In the genomic region with DNA sequence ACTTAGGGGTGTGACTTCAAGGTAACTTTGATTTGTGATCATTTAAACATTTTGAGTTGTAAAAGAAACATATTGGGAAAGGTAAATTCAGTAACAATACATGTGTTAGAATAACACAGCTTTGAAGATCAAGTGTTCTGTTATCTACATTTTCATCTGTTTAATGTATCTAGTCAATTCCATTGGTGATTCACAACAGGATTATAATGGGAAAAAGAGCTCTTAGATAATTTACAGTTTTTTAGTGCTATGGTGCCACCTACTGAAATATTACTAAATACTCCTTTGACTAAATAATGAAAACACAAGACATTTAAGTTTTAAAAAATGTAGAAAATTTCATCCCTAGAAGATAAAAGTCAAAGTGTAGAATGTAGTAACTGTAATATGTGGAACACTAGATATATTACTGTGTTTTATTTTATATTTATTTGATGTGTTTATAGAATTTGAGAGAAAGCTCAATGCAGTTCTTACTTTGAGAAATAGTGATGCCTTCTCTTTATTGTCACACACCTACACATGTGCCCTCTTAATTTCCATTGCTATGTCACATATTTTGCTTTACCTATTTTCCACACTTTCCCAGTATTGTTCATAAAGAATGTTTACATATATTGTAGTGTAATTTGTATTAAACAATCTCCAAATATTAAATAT, we compare ENCODE assay signal across 8 cellular contexts. TPM values are rescaled to one million over a fixed set of nuclear protein-coding genes. Genes with fewer than 3 reads are reported as not detected.
DNase-seq lines count a peak whose midpoint lies in the region; ATAC-seq and TF ChIP-seq lines count a peak whose summit lies in the region.

No MANE protein-coding gene starts in this region.

- peak overlapping the region; percentile 67 for H3K4me3 Mint-ChIP-seq in activated T-helper 1 cell treated with anti-CD3 and anti-CD28 coated beads, Interleukin-12 subunit alpha, Interleukin-12 subunit beta, Interleukin-2, Interleukin-4 antibody, amounts not matched to agents 30 ng/mL and 10 ng/mL and 1 ng/mL, durations not matched to agents 14 hours and 24 hours and 36 hours

- no peaks in the 10 kb centered on the region for H3K9me3 Mint-ChIP-seq in activated T-helper 1 cell treated with anti-CD3 and anti-CD28 coated beads, Interleukin-12 subunit alpha, Interleukin-12 subunit beta, Interleukin-2, Interleukin-4 antibody, amounts not matched to agents 30 ng/mL and 10 ng/mL and 1 ng/mL, durations not matched to agents 14 hours and 24 hours and 36 hours

- no peaks in the 10 kb centered on the region for H3K4me1 ChIP-seq in right lobe of liver

- peak overlapping the region; percentile 50 for H3K27ac Mint-ChIP-seq in activated T-helper 1 cell treated with anti-CD3 and anti-CD28 coated beads, Interleukin-12 subunit alpha, Interleukin-12 subunit beta, Interleukin-2, Interleukin-4 antibody, amounts not matched to agents 30 ng/mL and 10 ng/mL and 1 ng/mL, durations not matched to agents 14 hours and 24 hours and 36 hours

- H3K27ac ChIP-seq in right lobe of liver = no peak overlapping the region

- no peak for TF ChIP-seq POLR2A in right lobe of liver (IDR thresholded peaks at IDR 0.05)

- no peaks in the 10 kb centered on the region for H3K9me3 ChIP-seq in right lobe of liver

- H3K4me1 Mint-ChIP-seq in activated T-helper 1 cell treated with anti-CD3 and anti-CD28 coated beads, Interleukin-12 subunit alpha, Interleukin-12 subunit beta, Interleukin-2, Interleukin-4 antibody, amounts not matched to agents 30 ng/mL and 10 ng/mL and 1 ng/mL, durations not matched to agents 14 hours and 24 hours and 36 hours (ENCODE audit: low read depth) = peaks cover 85% of the 10 kb centered on the region

- no peak overlapping the region for H3K4me3 ChIP-seq in right lobe of liver

- intact Hi-C loops in activated T-helper 1 cell treated with anti-CD3 and anti-CD28 coated beads, Interleukin-12 subunit alpha, Interleukin-12 subunit beta, Interleukin-2, Interleukin-4 antibody, amounts not matched to agents 30 ng/mL and 10 ng/mL and 1 ng/mL, durations not matched to agents 14 hours and 24 hours and 36 hours (cut with micrococcal nuclease) = loop anchor here (1.0 to 10.0 kb wide), 5 partner anchors 34 to 911 kb away; a partner anchor contains a TSS
- intact Hi-C loops in right lobe of liver (cut with DNase I) = no loop called here

- DNase-seq in NCI-H1092 treated with DMSO at 0.1 percent for 48 hours (lab: John Stamatoyannopoulos, UW) = peak; percentile 34
- no peak for DNase-seq in NCI-H1092 (lab: John Stamatoyannopoulos, UW)
- DNase-seq in NAMALWA (ENCODE audit: low spot score) = peak; percentile 68
- no peak for DNase-seq in activated T-helper 1 cell treated with anti-CD3 and anti-CD28 coated beads, Interleukin-12 subunit alpha, Interleukin-12 subunit beta, Interleukin-2, Interleukin-4 antibody, amounts not matched to agents 30 ng/mL and 10 ng/mL and 1 ng/mL, durations not matched to agents 14 hours and 24 hours and 36 hours (ENCODE audit: low spot score)
- no peak for DNase-seq in right lobe of liver
- DNase-seq in iPS-NIHi7 (ENCODE audit: extremely low spot score) = no peak

- H3K36me3 ChIP-seq in right lobe of liver = no peaks in the 10 kb centered on the region

- H3K27me3 Mint-ChIP-seq in activated T-helper 1 cell treated with anti-CD3 and anti-CD28 coated beads, Interleukin-12 subunit alpha, Interleukin-12 subunit beta, Interleukin-2, Interleukin-4 antibody, amounts not matched to agents 30 ng/mL and 10 ng/mL and 1 ng/mL, durations not matched to agents 14 hours and 24 hours and 36 hours (ENCODE audit: insufficient read depth) = no peaks in the 10 kb centered on the region

- no peaks in the 10 kb centered on the region for H3K27me3 ChIP-seq in right lobe of liver

- peaks cover 29% of the 10 kb centered on the region for H3K36me3 Mint-ChIP-seq in activated T-helper 1 cell treated with anti-CD3 and anti-CD28 coated beads, Interleukin-12 subunit alpha, Interleukin-12 subunit beta, Interleukin-2, Interleukin-4 antibody, amounts not matched to agents 30 ng/mL and 10 ng/mL and 1 ng/mL, durations not matched to agents 14 hours and 24 hours and 36 hours (ENCODE audit: low read depth)

- no peak for ATAC-seq in right lobe of liver
- no peak for ATAC-seq in GM19467 (IDR thresholded peaks at IDR 0.05; ENCODE audit: unreplicated experiment)
- no peak for ATAC-seq in HG03039 (IDR thresholded peaks at IDR 0.05; ENCODE audit: unreplicated experiment)

- peak; percentile 18 to 34 (median 23) for TF ChIP-seq CTCF in right lobe of liver (IDR thresholded peaks at IDR 0.05)

RNA-seq across cellular contexts. Expression of a gene that starts 47.4 kb away (rescaled TPM):
- total RNA-seq in activated T-helper 1 cell treated with anti-CD3 and anti-CD28 coated beads, Interleukin-12 subunit alpha, Interleukin-12 subunit beta, Interleukin-2, Interleukin-4 antibody, amounts not matched to agents 30 ng/mL and 10 ng/mL and 1 ng/mL, durations not matched to agents 14 hours and 24 hours and 36 hours = 512 and 516 TPM in 2 replicates
- 10 to 100 TPM in 4 of 6 experiments, 1 to 10 TPM in 2; 5.1 to 55.7 (median 13.2) TPM for total RNA-seq in right lobe of liver

Comparison
In these comparisons a context has a peak if more than half of its experiments do, and no peak if none do; other contexts are left out.
1. DNase-seq: peak in NCI-H1092 treated with DMSO at 0.1 percent for 48 hours (single experiment) and NAMALWA (single experiment); none in NCI-H1092 (single experiment), activated T-helper 1 cell treated with anti-CD3 and anti-CD28 coated beads, Interleukin-12 subunit alpha, Interleukin-12 subunit beta, Interleukin-2, Interleukin-4 antibody, amounts not matched to agents 30 ng/mL and 10 ng/mL and 1 ng/mL, durations not matched to agents 14 hours and 24 hours and 36 hours (single experiment), right lobe of liver (0 of 3) and iPS-NIHi7 (single experiment).